In the genomic region with DNA sequence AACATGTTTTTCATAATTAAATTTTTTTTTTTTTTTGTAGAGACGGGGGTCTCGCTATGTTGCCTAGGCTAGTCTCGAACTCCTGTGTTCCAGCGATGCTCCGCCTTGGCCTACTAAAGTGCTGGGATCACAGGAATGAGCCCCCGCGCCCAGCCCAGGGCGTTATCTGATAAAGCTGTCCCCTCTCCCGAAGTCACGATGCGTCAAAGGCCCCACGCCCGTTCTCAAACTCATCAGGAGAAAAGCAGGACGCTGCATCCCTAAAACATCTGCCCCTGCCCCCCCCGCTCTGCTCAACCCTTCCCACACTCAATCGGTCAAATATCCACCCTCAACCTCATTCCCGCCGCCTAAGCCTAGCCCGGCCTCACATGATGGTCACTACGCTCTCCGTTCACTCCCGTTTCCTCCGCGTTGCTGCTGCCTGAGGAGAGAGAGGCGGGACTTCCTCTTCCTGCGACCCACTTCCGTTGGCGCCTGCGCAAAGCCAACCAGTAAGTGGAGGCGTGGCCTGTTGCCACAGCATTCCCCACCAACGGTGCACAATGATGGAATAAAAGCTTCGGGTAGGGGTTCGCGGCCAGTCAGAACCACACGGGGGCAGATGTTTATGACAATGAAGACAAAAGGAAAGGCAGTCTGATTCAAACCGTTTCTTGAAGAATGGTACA, we compare ENCODE assay signal across 8 cellular contexts. TPM values are rescaled to one million over a fixed set of nuclear protein-coding genes. Genes with fewer than 3 reads are reported as not detected.
A peak's percentile ranks its signal among the peaks of the same experiment; 100 is the strongest.
DNase-seq lines count a peak whose midpoint lies in the region; ATAC-seq and TF ChIP-seq lines count a peak whose summit lies in the region.

A gene (minus strand): TSS at position 438 of the 671 bp plus-strand sequence. CDS start 65 bp downstream, at position 373.

- CTCF ChIA-PET in activated CD4-positive, alpha-beta T cell treated with anti-CD3 and anti-CD28 coated beads, Interleukin-2, amount 10 ng/mL, durations not matched to agents 7 days and 5 days (lab: Charles Lee) = interaction anchor here (0.6 to 7.9 kb wide), 17 partner anchors 9 to 445 kb away, joined by 3 to 80 read pairs (median 5); a partner anchor contains a TSS

- intact Hi-C loops in dorsolateral prefrontal cortex (cut with DNase I) (loop anchor here (2.0 to 10.0 kb wide), 5 partner anchors 25 to 169 kb away; a partner anchor contains a TSS), right lobe of liver (cut with DNase I) (no loop called here)

- H3K27me3 ChIP-seq in dorsolateral prefrontal cortex (no peaks in the 10 kb centered on the region), right lobe of liver (no peaks in the 10 kb centered on the region)

- H3K36me3 Mint-ChIP-seq in activated CD4-positive, alpha-beta T cell treated with anti-CD3 and anti-CD28 coated beads, Interleukin-2, amount 10 ng/mL, durations not matched to agents 7 days and 5 days (ENCODE audit: low read depth) = peaks cover 36% of the 10 kb centered on the region

- under 1% methylated on average over 25 of the region's 36 CpGs for WGBS in right lobe of liver (ENCODE audit: insufficient coverage, low coverage, low lambda C conversion rate, missing lambda C conversion rate)

- peaks cover 0 to 13% (median 6%) of the 10 kb centered on the region in 4 donors for H3K4me1 ChIP-seq in right lobe of liver

- H3K4me3 ChIP-seq in dorsolateral prefrontal cortex (peak within 1 kb of the TSS; percentile 68 to 100 (median 90)), right lobe of liver (peak within 1 kb of the TSS; percentile 70 to 95 (median 85))

- H3K27ac Mint-ChIP-seq in activated CD4-positive, alpha-beta T cell treated with anti-CD3 and anti-CD28 coated beads, Interleukin-2, amount 10 ng/mL, durations not matched to agents 7 days and 5 days = peak within 1 kb of the TSS; percentile 91

- TF ChIP-seq CTCF in dorsolateral prefrontal cortex (IDR thresholded peaks at IDR 0.05 in 54 of 56, conservative IDR thresholded peaks at IDR 0.05 in 2 of 56; ENCODE audit: low read depth in 1 of 56, partially characterized antibody in 56 of 56) (peak in 3 of 56 donors; percentile 3 to 13 (median 8)), right lobe of liver (IDR thresholded peaks at IDR 0.05) (no peak)

- H3K4me3 Mint-ChIP-seq in activated CD4-positive, alpha-beta T cell treated with anti-CD3 and anti-CD28 coated beads, Interleukin-2, amount 10 ng/mL, durations not matched to agents 7 days and 5 days = peak within 1 kb of the TSS; percentile 92

- peak; percentile 84 for TF ChIP-seq POLR2A in right lobe of liver (IDR thresholded peaks at IDR 0.05)

- H3K27me3 Mint-ChIP-seq in activated CD4-positive, alpha-beta T cell treated with anti-CD3 and anti-CD28 coated beads, Interleukin-2, amount 10 ng/mL, durations not matched to agents 7 days and 5 days = no peaks in the 10 kb centered on the region

- ATAC-seq in HG03457 (IDR thresholded peaks at IDR 0.05; ENCODE audit: unreplicated experiment) = peak; percentile 43
- ATAC-seq in right lobe of liver = peak; percentile 77 to 78 (median 78)

- H3K9me3 Mint-ChIP-seq in activated CD4-positive, alpha-beta T cell treated with anti-CD3 and anti-CD28 coated beads, Interleukin-2, amount 10 ng/mL, durations not matched to agents 7 days and 5 days = no peaks in the 10 kb centered on the region

- peaks cover 18% of the 10 kb centered on the region for H3K4me1 Mint-ChIP-seq in activated CD4-positive, alpha-beta T cell treated with anti-CD3 and anti-CD28 coated beads, Interleukin-2, amount 10 ng/mL, durations not matched to agents 7 days and 5 days

- peak; percentile 90 to 100 (median 98) for DNase-seq in C1 segment of cervical spinal cord (lab: John Stamatoyannopoulos, UW)
- DNase-seq in GM19240 (ENCODE audit: insufficient read length, low spot score) = peak; percentile 69
- DNase-seq in NCI-H69 (lab: John Stamatoyannopoulos, UW) = peak; percentile 97
- peak; percentile 94 for DNase-seq in activated CD4-positive, alpha-beta T cell treated with anti-CD3 and anti-CD28 coated beads, Interleukin-2, amount 10 ng/mL, durations not matched to agents 7 days and 5 days
- peak; percentile 88 to 97 (median 94) for DNase-seq in dorsolateral prefrontal cortex
- DNase-seq in right lobe of liver = peak; percentile 93 to 96 (median 94)
- DNase-seq in stimulated activated CD4-positive, alpha-beta T cell treated with anti-CD3 and anti-CD28 coated beads, Interleukin-4, amount 100 ng/mL, for 24 hours = peak; percentile 95

- POLR2A ChIA-PET in activated CD4-positive, alpha-beta T cell treated with anti-CD3 and anti-CD28 coated beads, Interleukin-2, amount 10 ng/mL, durations not matched to agents 7 days and 5 days (lab: Charles Lee) = interaction anchor here (0.6 to 2.1 kb wide), 3 partner anchors 14 to 117 kb away, joined by 3 to 5 read pairs (median 3); no protein-coding TSS in a partner anchor

- H3K36me3 ChIP-seq in right lobe of liver = peaks cover 0 to 17% (median 9%) of the 10 kb centered on the region in 4 donors

- no peaks in the 10 kb centered on the region for H3K9me3 ChIP-seq in right lobe of liver

- H3K27ac ChIP-seq in dorsolateral prefrontal cortex (peak within 1 kb of the TSS; percentile 4 to 96 (median 84)), right lobe of liver (peak within 1 kb of the TSS; percentile 64 to 93 (median 82))

RNA-seq across cellular contexts. Expression of the gene that starts here (rescaled TPM):
- total RNA-seq in activated CD4-positive, alpha-beta T cell treated with anti-CD3 and anti-CD28 coated beads, Interleukin-2, amount 10 ng/mL, durations not matched to agents 7 days and 5 days = 100 to 1,000 TPM; 485 to 566 TPM
- total RNA-seq in dorsolateral prefrontal cortex = 100 to 1,000 TPM; 125 to 259 (median 201) TPM
- total RNA-seq in right lobe of liver = 10 to 100 TPM; 79.7 to 92.5 (median 88.2) TPM

Comparison
In these comparisons a context has a peak if more than half of its experiments do, and no peak if none do; other contexts are left out.
1. Peak in every context shown above with its lines: DNase-seq, ATAC-seq, H3K4me3 ChIP-seq and H3K27ac ChIP-seq.
2. intact Hi-C loops: an anchor here in dorsolateral prefrontal cortex (2.0 to 10.0 kb wide); none called in right lobe of liver.